19 cellular contexts compared by ENCODE assay signal in the genomic region with DNA sequence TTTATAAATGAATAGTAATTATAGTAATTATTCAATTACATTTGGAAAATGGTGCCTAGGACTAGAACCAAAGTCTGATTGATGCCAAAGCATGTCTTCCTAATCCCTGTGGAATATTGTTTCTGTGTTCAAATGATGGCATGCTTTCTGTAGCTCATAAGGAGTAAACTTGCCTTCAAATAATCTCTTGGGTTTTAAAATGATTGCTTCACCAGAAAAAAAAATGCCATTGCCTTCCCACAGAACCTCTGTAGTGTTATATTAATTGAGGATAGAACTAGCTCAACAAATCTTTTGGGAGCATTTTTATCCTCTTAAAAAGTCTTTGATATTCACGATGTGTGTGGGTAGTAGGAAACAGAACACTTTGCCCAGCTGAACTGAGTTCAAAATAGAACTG. TPM values are rescaled to one million over a fixed set of nuclear protein-coding genes. Genes with fewer than 3 reads are reported as not detected.
A peak's percentile ranks its signal among the peaks of the same experiment; 100 is the strongest.
DNase-seq lines count a peak whose midpoint lies in the region; ATAC-seq and TF ChIP-seq lines count a peak whose summit lies in the region.
"Had no signal": no experiment of that assay in that cellular context is flagged by ENCODE, and none has a peak within 500 bp of the region (broad histone marks: within the 10 kb centered on the region; RNA-seq: fewer than 3 reads in every experiment).

No MANE protein-coding gene starts in this region.

- 8 to 25% (median 16%) methylated on average over 1 of the region's 1 CpG for WGBS in stomach, 5 donors
- 95% methylated on average over 1 of the region's 1 CpG; no CpG with 5 or more reads in 1 of the 2 experiments for WGBS in endodermal cell (ENCODE audit: insufficient coverage in 1 of 2, insufficient read length in 1 of 2), 2 experiments

- no peaks in the 10 kb centered on the region for H3K9me3 Mint-ChIP-seq in chondrocyte (ENCODE audit: low read depth)
- no peaks in the 10 kb centered on the region for H3K9me3 Mint-ChIP-seq in endodermal cell
- H3K9me3 Mint-ChIP-seq: activated naive CD8-positive, alpha-beta T cell treated with anti-CD3 and anti-CD28 coated beads, Interleukin-2, amount 50 U/mL, for 24 hours; activated T-helper 1 cell treated with anti-CD3 and anti-CD28 coated beads, Interleukin-12 subunit alpha, Interleukin-12 subunit beta, Interleukin-2, Interleukin-4 antibody, amounts not matched to agents 30 ng/mL and 10 ng/mL and 1 ng/mL, durations not matched to agents 14 hours and 24 hours and 36 hours; effector memory CD8-positive, alpha-beta T cell; stimulated activated memory B cell treated with anti-CD40 and anti-IgM and Interleukin-4, amounts not matched to agents 10 μg/mL and 1 μg/mL and 100 μg/mL, for 72 hours had no signal

- no peaks in the 10 kb centered on the region for H3K27me3 Mint-ChIP-seq in chondrocyte (ENCODE audit: low read depth)
- H3K27me3 Mint-ChIP-seq in endodermal cell (ENCODE audit: insufficient read depth): no peaks in the 10 kb centered on the region

- peaks cover 66% of the 10 kb centered on the region for H3K4me1 Mint-ChIP-seq in chondrocyte (ENCODE audit: low read depth)
- H3K4me1 Mint-ChIP-seq in endodermal cell: peaks cover 35% of the 10 kb centered on the region

- no peak for ATAC-seq in HG03571 (IDR thresholded peaks at IDR 0.05; ENCODE audit: unreplicated experiment)
- ATAC-seq: activated naive CD8-positive, alpha-beta T cell treated with anti-CD3 and anti-CD28 coated beads, Interleukin-2, amount 50 U/mL, for 24 hours; effector memory CD8-positive, alpha-beta T cell; stimulated activated memory B cell treated with anti-CD40 and anti-IgM and Interleukin-4, amounts not matched to agents 10 μg/mL and 1 μg/mL and 100 μg/mL, for 72 hours had no signal

- H3K36me3 ChIP-seq in BLaER1 treated with 17β-estradiol and CSF1 and Interleukin-3, amounts not matched to agents 10 nM and 100 nM: no peaks in the 10 kb centered on the region
- H3K36me3 ChIP-seq in stomach: no peaks in the 10 kb centered on the region
- H3K36me3 ChIP-seq in endodermal cell (ENCODE audit: control insufficient read depth, insufficient read depth, low read length): no peaks in the 10 kb centered on the region

- intact Hi-C loops in stomach (cut with DNase I; ENCODE audit: low total_unique reads): no loop called here
- intact Hi-C loops in posterior vena cava (cut with DNase I): no loop called here

- TF ChIP-seq CTCF in chondrocyte (IDR thresholded peaks at IDR 0.05) (no peak), stomach (IDR thresholded peaks at IDR 0.05) (no peak), endodermal cell (conservative IDR thresholded peaks at IDR 0.05) (no peak)

- TF ChIP-seq POLR2A in stomach (IDR thresholded peaks at IDR 0.05): no peak

- no peak overlapping the region for H3K4me3 ChIP-seq in BLaER1 treated with 17β-estradiol and CSF1 and Interleukin-3, amounts not matched to agents 10 nM and 100 nM
- peak overlapping the region in 1 of 4 donors; percentile 17 for H3K4me3 ChIP-seq in stomach
- H3K4me3 ChIP-seq in endodermal cell (ENCODE audit: low read length): no peak overlapping the region

- H4K20me1 ChIP-seq in BLaER1 treated with 17β-estradiol and CSF1 and Interleukin-3, amounts not matched to agents 10 nM and 100 nM: no peaks in the 10 kb centered on the region

- H3K4me1 ChIP-seq in BLaER1 treated with 17β-estradiol and CSF1 and Interleukin-3, amounts not matched to agents 10 nM and 100 nM: peaks cover 39 to 58% (median 52%) of the 10 kb centered on the region in 10 experiments
- H3K4me1 ChIP-seq in stomach: peaks cover 0 to 84% (median 42%) of the 10 kb centered on the region in 4 donors
- peaks cover 15% of the 10 kb centered on the region for H3K4me1 ChIP-seq in endodermal cell (ENCODE audit: control insufficient read depth, insufficient read depth, low read length)
- H3K4me1 ChIP-seq: Caco-2, parathyroid adenoma had no signal

- H3K27me3 ChIP-seq in BLaER1 treated with 17β-estradiol and CSF1 and Interleukin-3, amounts not matched to agents 10 nM and 100 nM: no peaks in the 10 kb centered on the region
- H3K27me3 ChIP-seq in layer of hippocampus (ENCODE audit: control insufficient read depth, insufficient read depth, low read length) (no peaks in the 10 kb centered on the region), stomach (no peaks in the 10 kb centered on the region), endodermal cell (ENCODE audit: control insufficient read depth, insufficient read depth, low read length, poor library complexity, severe bottlenecking) (no peaks in the 10 kb centered on the region)

- H3K4me2 ChIP-seq in BLaER1 treated with 17β-estradiol and CSF1 and Interleukin-3, amounts not matched to agents 10 nM and 100 nM: peak overlapping the region; percentile 57 to 82 (median 70); a peak in 19 of 22 replicates

- peak overlapping the region in 8 of 11 experiments; percentile 5 to 60 (median 41); a peak in 12 of 22 replicates for H3K27ac ChIP-seq in BLaER1 treated with 17β-estradiol and CSF1 and Interleukin-3, amounts not matched to agents 10 nM and 100 nM
- H3K27ac ChIP-seq in layer of hippocampus (ENCODE audit: low read depth, low read length): peak overlapping the region; percentile 44
- H3K27ac ChIP-seq in stomach: peak overlapping the region in 4 of 5 donors; percentile 50 to 84 (median 80)
- H3K27ac ChIP-seq in endodermal cell (ENCODE audit: low read depth, low read length): no peak overlapping the region
- H3K27ac ChIP-seq: parathyroid adenoma had no signal

- peak overlapping the region; percentile 91 for H3K27ac Mint-ChIP-seq in chondrocyte (ENCODE audit: unreplicated experiment)
- H3K27ac Mint-ChIP-seq in endodermal cell: no peak overlapping the region
- H3K27ac Mint-ChIP-seq: activated naive CD8-positive, alpha-beta T cell treated with anti-CD3 and anti-CD28 coated beads, Interleukin-2, amount 50 U/mL, for 24 hours; activated T-helper 1 cell treated with anti-CD3 and anti-CD28 coated beads, Interleukin-12 subunit alpha, Interleukin-12 subunit beta, Interleukin-2, Interleukin-4 antibody, amounts not matched to agents 30 ng/mL and 10 ng/mL and 1 ng/mL, durations not matched to agents 14 hours and 24 hours and 36 hours; effector memory CD8-positive, alpha-beta T cell; stimulated activated memory B cell treated with anti-CD40 and anti-IgM and Interleukin-4, amounts not matched to agents 10 μg/mL and 1 μg/mL and 100 μg/mL, for 72 hours had no signal

- H3K9me3 ChIP-seq in BLaER1 treated with 17β-estradiol and CSF1 and Interleukin-3, amounts not matched to agents 10 nM and 100 nM (replicated peaks in 1 of 11): no peaks in the 10 kb centered on the region
- H3K9me3 ChIP-seq in stomach (no peaks in the 10 kb centered on the region), endodermal cell (ENCODE audit: control insufficient read depth, low read length) (no peaks in the 10 kb centered on the region)
- H3K9me3 ChIP-seq: Caco-2 had no signal

- DNase-seq in chondrocyte (ENCODE audit: low spot score): no peak
- DNase-seq in stomach: no peak
- no peak for DNase-seq in HK-2 (ENCODE audit: unreplicated experiment)
- DNase-seq in endodermal cell: no peak
- DNase-seq in posterior vena cava (ENCODE audit: low spot score): no peak
- DNase-seq: activated naive CD8-positive, alpha-beta T cell treated with anti-CD3 and anti-CD28 coated beads, Interleukin-2, amount 50 U/mL, for 24 hours; Caco-2; central memory CD4-positive, alpha-beta T cell; effector memory CD8-positive, alpha-beta T cell; MM.1S; NCI-H1694 treated with DMSO at 0.1 percent for 48 hours; NCI-H226 had no signal

- H3K36me3 Mint-ChIP-seq in chondrocyte (ENCODE audit: low read depth) (no peaks in the 10 kb centered on the region), endodermal cell (ENCODE audit: low read depth) (no peaks in the 10 kb centered on the region)
- H3K36me3 Mint-ChIP-seq: stimulated activated memory B cell treated with anti-CD40 and anti-IgM and Interleukin-4, amounts not matched to agents 10 μg/mL and 1 μg/mL and 100 μg/mL, for 72 hours had no signal

- TF ChIP-seq EP300 in stomach (IDR thresholded peaks at IDR 0.05): no peak

- H3K9ac ChIP-seq in BLaER1 treated with 17β-estradiol and CSF1 and Interleukin-3, amounts not matched to agents 10 nM and 100 nM: peak overlapping the region in 4 of 11 experiments; percentile 11 to 48 (median 20); a peak in 4 of 22 replicates
- H3K9ac ChIP-seq in endodermal cell (ENCODE audit: extremely low read depth, low read length, poor library complexity, severe bottlenecking): no peak overlapping the region
- H3K9ac ChIP-seq: parathyroid adenoma had no signal

- no peak overlapping the region for H3K4me3 Mint-ChIP-seq in chondrocyte (ENCODE audit: unreplicated experiment)
- no peak overlapping the region for H3K4me3 Mint-ChIP-seq in endodermal cell
- H3K4me3 Mint-ChIP-seq: activated naive CD8-positive, alpha-beta T cell treated with anti-CD3 and anti-CD28 coated beads, Interleukin-2, amount 50 U/mL, for 24 hours; activated T-helper 1 cell treated with anti-CD3 and anti-CD28 coated beads, Interleukin-12 subunit alpha, Interleukin-12 subunit beta, Interleukin-2, Interleukin-4 antibody, amounts not matched to agents 30 ng/mL and 10 ng/mL and 1 ng/mL, durations not matched to agents 14 hours and 24 hours and 36 hours; effector memory CD8-positive, alpha-beta T cell; stimulated activated memory B cell treated with anti-CD40 and anti-IgM and Interleukin-4, amounts not matched to agents 10 μg/mL and 1 μg/mL and 100 μg/mL, for 72 hours had no signal

RNA-seq across cellular contexts. Expression of a gene that starts 7.7 kb away (rescaled TPM):
- 4.7 to 7.5 TPM (median 5.3 TPM) in 3 replicates for total RNA-seq in chondrocyte
- total RNA-seq in stomach: 10 to 100 TPM in 4 of 5 donors, under 1 TPM in 1; 0.29 to 51.6 (median 23.2) TPM
- polyA plus RNA-seq in stomach: 10 to 100 TPM; 20.2 to 35.3 (median 28.9) TPM
- total RNA-seq in endodermal cell: 1 to 10 TPM in 1 of 2 donors, under 1 TPM in 1; 0.71 to 4.3 TPM
- 7.9 TPM for polyA plus RNA-seq in endodermal cell (2013, experiment 1 of 2)
- 9.2 TPM for polyA plus RNA-seq in endodermal cell (2013, experiment 2 of 2)
- total RNA-seq in posterior vena cava: 10 to 100 TPM; 11.8 to 15.1 TPM
- total RNA-seq: activated T-helper 1 cell treated with anti-CD3 and anti-CD28 coated beads, Interleukin-12 subunit alpha, Interleukin-12 subunit beta, Interleukin-2, Interleukin-4 antibody, amounts not matched to agents 30 ng/mL and 10 ng/mL and 1 ng/mL, durations not matched to agents 14 hours and 24 hours and 36 hours; Caco-2; T-helper 1 cell treated with Interleukin-12 subunit alpha and Interleukin-12 subunit beta and Interleukin-4 antibody, amounts not matched to agents 30 ng/mL and 1 ng/mL, for 36 hours had no signal

RNA-seq across cellular contexts. Expression of a gene that starts 20.5 kb away (rescaled TPM):
- total RNA-seq in chondrocyte (6.6 to 8.8 TPM (median 8.2 TPM) in 3 replicates), stomach (10 to 100 TPM in 3 of 5 donors, 1 to 10 TPM in 2; 4.7 to 69.2 (median 23.1) TPM), endodermal cell (10 to 100 TPM; 29.0 to 47.2 TPM), posterior vena cava (10 to 100 TPM; 10.0 to 12.8 TPM)
- 10 to 100 TPM; 14.6 to 22.8 (median 22.5) TPM for polyA plus RNA-seq in stomach
- 25.4 TPM for polyA plus RNA-seq in endodermal cell (2013, experiment 1 of 2)
- 27.3 TPM for polyA plus RNA-seq in endodermal cell (2013, experiment 2 of 2)
